ENCODE assay signal across 2 cellular contexts in genomic region chr12:6667559-6668210, GRCh38.
TF ChIP-seq lines count a peak whose summit lies in the region.

No MANE protein-coding gene starts in this region.

TF ChIP-seq in SK-N-SH, 30 proteins besides CTCF, POLR2A, EP300 and RAD21 (continued from another document):
- TF ChIP-seq REST (IDR thresholded peaks at IDR 0.05; ENCODE audit: low read depth, low read length) (no peak), FOXM1 (IDR thresholded peaks at IDR 0.05; ENCODE audit: low read depth) (no peak), ELF1 (IDR thresholded peaks at IDR 0.05) (no peak), NFIC (IDR thresholded peaks at IDR 0.05; ENCODE audit: borderline replicate concordance) (no peak), IRF3 (IDR thresholded peaks at IDR 0.05; ENCODE audit: low read depth, low read length) (no peak), RCOR1 (IDR thresholded peaks at IDR 0.05; ENCODE audit: low read length) (no peak), MAX (IDR thresholded peaks at IDR 0.05; ENCODE audit: low read depth) (no peak), TAF1 (IDR thresholded peaks at IDR 0.05; ENCODE audit: borderline replicate concordance, low read depth, low read length) (no peak), FOSL2 (IDR thresholded peaks at IDR 0.05; ENCODE audit: borderline replicate concordance, low read depth) (no peak), TCF12 (IDR thresholded peaks at IDR 0.05) (no peak), EZH2phosphoT487 (IDR thresholded peaks at IDR 0.05; ENCODE audit: borderline replicate concordance, low read depth) (no peak), SMC3 (IDR thresholded peaks at IDR 0.05; ENCODE audit: low read depth, low read length) (no peak), GABPA (IDR thresholded peaks at IDR 0.05; ENCODE audit: low read depth) (no peak)

TF ChIP-seq in SK-N-SH treated with all-trans-retinoic acid at 6 μM for 48 hours, 23 proteins besides CTCF, POLR2A, EP300 and RAD21 (continued from another document):
- TF ChIP-seq PATZ1 (CRISPR knock-in tag; IDR thresholded peaks at IDR 0.05; ENCODE audit: borderline replicate concordance) (no peak), CREB5 (CRISPR knock-in tag; IDR thresholded peaks at IDR 0.05; ENCODE audit: low read depth) (no peak), TCF4 (CRISPR knock-in tag; IDR thresholded peaks at IDR 0.05; ENCODE audit: borderline replicate concordance) (no peak), PPARA (CRISPR knock-in tag; IDR thresholded peaks at IDR 0.05; ENCODE audit: borderline replicate concordance) (no peak), ZFP30 (CRISPR knock-in tag; IDR thresholded peaks at IDR 0.05) (no peak), SNAI2 (CRISPR knock-in tag; IDR thresholded peaks at IDR 0.05) (no peak)
TF ChIP-seq in SK-N-SH treated with all-trans-retinoic acid at 6 μM for 48 hours: peak in this region for 0.
